1 cellular context compared by ENCODE assay signal in the genomic region with DNA sequence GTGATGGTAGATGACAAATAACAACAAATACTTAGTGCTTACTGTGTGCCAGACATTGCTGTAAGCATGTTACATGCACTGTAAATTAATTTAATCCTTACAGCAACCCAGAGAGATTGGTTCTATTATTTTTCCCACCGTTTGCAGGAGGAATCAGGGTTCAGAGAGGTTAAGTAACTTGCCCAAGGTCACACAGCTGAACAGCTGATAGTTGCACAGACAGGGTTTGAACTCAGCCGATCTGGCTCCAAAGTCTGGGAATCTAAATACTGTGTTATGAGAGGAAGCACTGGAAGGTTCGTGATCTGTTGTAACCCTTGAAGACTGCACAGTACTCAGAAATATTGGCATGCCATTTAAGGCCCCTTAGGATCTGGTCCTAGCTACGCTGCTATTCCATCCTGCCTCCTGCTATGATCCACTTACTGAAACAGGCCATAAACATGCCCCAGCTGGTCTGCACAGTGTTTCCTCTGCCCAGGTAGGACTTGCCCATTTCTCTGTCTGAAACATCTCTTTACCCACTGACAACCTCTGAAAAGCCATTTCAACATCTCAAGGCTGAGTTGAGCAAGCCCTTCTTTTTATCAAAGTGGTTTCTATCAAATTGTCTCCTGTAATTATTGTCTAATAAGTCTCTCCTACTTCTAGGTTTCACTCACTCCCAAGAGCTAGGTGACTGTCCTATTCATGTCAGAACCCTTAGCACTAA.
TF ChIP-seq lines count a peak whose summit lies in the region.

No MANE protein-coding gene starts in this region.

TF ChIP-seq in GM12878, 131 proteins besides CTCF, POLR2A, EP300 and RAD21 (continued from another document):
- no peak for TF ChIP-seq BCL3 (IDR thresholded peaks at IDR 0.05; ENCODE audit: borderline replicate concordance, insufficient read depth, low read depth, low read length, poor library complexity, severe bottlenecking)
- TF ChIP-seq MEF2A (IDR thresholded peaks at IDR 0.05; ENCODE audit: insufficient read depth, low read depth, low read length): no peak
- no peak for TF ChIP-seq RAD51 (IDR thresholded peaks at IDR 0.05)
- no peak for TF ChIP-seq MYC (IDR thresholded peaks at IDR 0.05; ENCODE audit: insufficient read depth, insufficient read length, insufficient replicate concordance, low read length, severe bottlenecking)
- no peak for TF ChIP-seq CHD4 (IDR thresholded peaks at IDR 0.05)
- no peak for TF ChIP-seq SPI1 (IDR thresholded peaks at IDR 0.05; ENCODE audit: borderline replicate concordance, insufficient read depth, low read depth, low read length)
- no peak for TF ChIP-seq NR2C1 (IDR thresholded peaks at IDR 0.05)
- no peak for TF ChIP-seq CHD2 (IDR thresholded peaks at IDR 0.05; ENCODE audit: borderline replicate concordance, low read depth, low read length)
- TF ChIP-seq, protein P1, sequence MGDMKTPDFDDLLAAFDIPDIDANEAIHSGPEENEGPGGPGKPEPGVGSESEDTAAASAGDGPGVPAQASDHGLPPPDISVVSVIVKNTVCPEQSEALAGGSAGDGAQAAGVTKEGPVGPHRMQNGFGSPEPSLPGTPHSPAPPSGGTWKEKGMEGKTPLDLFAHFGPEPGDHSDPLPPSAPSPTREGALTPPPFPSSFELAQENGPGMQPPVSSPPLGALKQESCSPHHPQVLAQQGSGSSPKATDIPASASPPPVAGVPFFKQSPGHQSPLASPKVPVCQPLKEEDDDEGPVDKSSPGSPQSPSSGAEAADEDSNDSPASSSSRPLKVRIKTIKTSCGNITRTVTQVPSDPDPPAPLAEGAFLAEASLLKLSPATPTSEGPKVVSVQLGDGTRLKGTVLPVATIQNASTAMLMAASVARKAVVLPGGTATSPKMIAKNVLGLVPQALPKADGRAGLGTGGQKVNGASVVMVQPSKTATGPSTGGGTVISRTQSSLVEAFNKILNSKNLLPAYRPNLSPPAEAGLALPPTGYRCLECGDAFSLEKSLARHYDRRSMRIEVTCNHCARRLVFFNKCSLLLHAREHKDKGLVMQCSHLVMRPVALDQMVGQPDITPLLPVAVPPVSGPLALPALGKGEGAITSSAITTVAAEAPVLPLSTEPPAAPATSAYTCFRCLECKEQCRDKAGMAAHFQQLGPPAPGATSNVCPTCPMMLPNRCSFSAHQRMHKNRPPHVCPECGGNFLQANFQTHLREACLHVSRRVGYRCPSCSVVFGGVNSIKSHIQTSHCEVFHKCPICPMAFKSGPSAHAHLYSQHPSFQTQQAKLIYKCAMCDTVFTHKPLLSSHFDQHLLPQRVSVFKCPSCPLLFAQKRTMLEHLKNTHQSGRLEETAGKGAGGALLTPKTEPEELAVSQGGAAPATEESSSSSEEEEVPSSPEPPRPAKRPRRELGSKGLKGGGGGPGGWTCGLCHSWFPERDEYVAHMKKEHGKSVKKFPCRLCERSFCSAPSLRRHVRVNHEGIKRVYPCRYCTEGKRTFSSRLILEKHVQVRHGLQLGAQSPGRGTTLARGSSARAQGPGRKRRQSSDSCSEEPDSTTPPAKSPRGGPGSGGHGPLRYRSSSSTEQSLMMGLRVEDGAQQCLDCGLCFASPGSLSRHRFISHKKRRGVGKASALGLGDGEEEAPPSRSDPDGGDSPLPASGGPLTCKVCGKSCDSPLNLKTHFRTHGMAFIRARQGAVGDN (IDR thresholded peaks at IDR 0.05): no peak
- no peak for TF ChIP-seq POLR2AphosphoS5 (IDR thresholded peaks at IDR 0.05; ENCODE audit: low read length)
